ENCODE assay signal across 18 cellular contexts in the genomic region with DNA sequence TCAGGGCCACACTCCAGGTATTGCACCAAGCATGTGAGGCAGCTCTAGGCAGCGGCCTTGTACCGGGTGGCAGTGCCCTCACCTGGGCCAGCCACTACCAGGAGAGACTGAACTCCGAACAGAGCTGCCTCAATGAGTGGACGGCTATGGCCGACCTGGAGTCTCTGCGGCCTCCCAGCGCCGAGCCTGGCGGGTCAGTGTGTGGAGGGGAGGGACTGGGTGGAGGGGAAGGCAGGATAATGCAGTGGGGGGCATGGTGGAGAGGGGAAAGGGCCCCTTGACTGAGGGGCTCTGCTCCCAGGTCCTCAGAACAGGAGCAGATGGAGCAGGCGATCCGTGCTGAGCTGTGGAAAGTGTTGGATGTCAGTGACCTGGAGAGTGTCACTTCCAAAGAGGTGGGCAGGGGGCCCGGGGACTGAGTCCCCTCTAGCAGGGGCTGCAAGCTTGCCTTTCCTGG.
"Had no signal": no experiment of that assay in that cellular context is flagged by ENCODE, and none has a peak within 500 bp of the region (broad histone marks: within the 10 kb centered on the region; RNA-seq: fewer than 3 reads in every experiment).

No MANE protein-coding gene starts in this region.

- H3K9me3 Mint-ChIP-seq: activated CD4-positive, alpha-beta T cell treated with anti-CD3 and anti-CD28 coated beads, Interleukin-2, amount 10 ng/mL, durations not matched to agents 7 days and 5 days; activated naive CD4-positive, alpha-beta T cell treated with anti-CD3 and anti-CD28 coated beads, Interleukin-2, amount 10 ng/mL, durations not matched to agents 7 days and 5 days; activated T-helper 17 cell treated with anti-CD3 and anti-CD28 coated beads, Interleukin-2, amount 50 U/mL, for 72 hours; naive B cell; neural progenitor cell; stimulated activated naive CD8-positive, alpha-beta T cell treated with anti-CD3 and anti-CD28 coated beads, Interleukin-15, Interleukin-2, amounts not matched to agents 100 ng/mL and 50 ng/mL, for 24 hours had no signal

- H3K27ac ChIP-seq: ascending aorta, breast epithelium, gastrocnemius medialis, heart left ventricle, neural progenitor cell, parathyroid adenoma, testis had no signal

- H3K27me3 Mint-ChIP-seq: activated CD4-positive, alpha-beta T cell treated with anti-CD3 and anti-CD28 coated beads, Interleukin-2, amount 10 ng/mL, durations not matched to agents 7 days and 5 days; activated T-helper 17 cell treated with anti-CD3 and anti-CD28 coated beads, Interleukin-2, amount 50 U/mL, for 72 hours; naive B cell; stimulated activated naive CD8-positive, alpha-beta T cell treated with anti-CD3 and anti-CD28 coated beads, Interleukin-15, Interleukin-2, amounts not matched to agents 100 ng/mL and 50 ng/mL, for 24 hours had no signal

- ATAC-seq: activated T-helper 17 cell treated with anti-CD3 and anti-CD28 coated beads, Interleukin-2, amount 50 U/mL, for 72 hours; gastrocnemius medialis; heart left ventricle; left cardiac atrium had no signal

- H3K9ac ChIP-seq: neural progenitor cell, parathyroid adenoma had no signal

- DNase-seq: activated CD4-positive, alpha-beta T cell treated with anti-CD3 and anti-CD28 coated beads, Interleukin-2, amount 10 ng/mL, durations not matched to agents 7 days and 5 days; erythroblast; gastrocnemius medialis; heart left ventricle; left cardiac atrium; mammary epithelial cell; naive B cell; small intestine; stimulated activated CD4-positive, alpha-beta T cell treated with anti-CD3 and anti-CD28 coated beads, Interleukin-4, amount 100 ng/mL, for 4 hours; stimulated activated CD8-positive, alpha-beta memory T cell treated with anti-CD3 and anti-CD28 coated beads, Interleukin-4, amount 100 ng/mL, for 48 hours had no signal

- H3K9me3 ChIP-seq: ascending aorta, breast epithelium, gastrocnemius medialis, heart left ventricle, testis had no signal

- H3K4me3 Mint-ChIP-seq: activated CD4-positive, alpha-beta T cell treated with anti-CD3 and anti-CD28 coated beads, Interleukin-2, amount 10 ng/mL, durations not matched to agents 7 days and 5 days; activated naive CD4-positive, alpha-beta T cell treated with anti-CD3 and anti-CD28 coated beads, Interleukin-2, amount 10 ng/mL, durations not matched to agents 7 days and 5 days; activated T-helper 17 cell treated with anti-CD3 and anti-CD28 coated beads, Interleukin-2, amount 50 U/mL, for 72 hours; naive B cell; neural progenitor cell; stimulated activated naive CD8-positive, alpha-beta T cell treated with anti-CD3 and anti-CD28 coated beads, Interleukin-15, Interleukin-2, amounts not matched to agents 100 ng/mL and 50 ng/mL, for 24 hours had no signal

- H3K36me3 Mint-ChIP-seq: naive B cell, neural progenitor cell had no signal

- H3K27ac Mint-ChIP-seq: activated CD4-positive, alpha-beta T cell treated with anti-CD3 and anti-CD28 coated beads, Interleukin-2, amount 10 ng/mL, durations not matched to agents 7 days and 5 days; activated naive CD4-positive, alpha-beta T cell treated with anti-CD3 and anti-CD28 coated beads, Interleukin-2, amount 10 ng/mL, durations not matched to agents 7 days and 5 days; activated T-helper 17 cell treated with anti-CD3 and anti-CD28 coated beads, Interleukin-2, amount 50 U/mL, for 72 hours; naive B cell; neural progenitor cell; stimulated activated naive CD8-positive, alpha-beta T cell treated with anti-CD3 and anti-CD28 coated beads, Interleukin-15, Interleukin-2, amounts not matched to agents 100 ng/mL and 50 ng/mL, for 24 hours had no signal

- H3K27me3 ChIP-seq: ascending aorta, breast epithelium, gastrocnemius medialis, heart left ventricle, testis had no signal

- H3K36me3 ChIP-seq: breast epithelium, neural progenitor cell had no signal

- H3K4me3 ChIP-seq: ascending aorta, breast epithelium, gastrocnemius medialis, heart left ventricle, neural progenitor cell, testis had no signal

- H3K4me1 ChIP-seq: parathyroid adenoma had no signal
